In genomic region chr3:49028298-49028672, GRCh38 we compare ENCODE assay signal across 8 cellular contexts. TPM values are rescaled to one million over a fixed set of nuclear protein-coding genes. Genes with fewer than 3 reads are reported as not detected.
DNase-seq lines count a peak whose midpoint lies in the region; ATAC-seq, FAIRE-seq and TF ChIP-seq lines count a peak whose summit lies in the region.

No MANE protein-coding gene starts in this region.

- FAIRE-seq in H1 (lab: Jason Lieb, UNC) = no peak

- no peak overlapping the region for H2AK5ac ChIP-seq in H1 (ENCODE audit: low read depth, low read length)

- H2BK15ac ChIP-seq in H1 (ENCODE audit: low read length) = no peak overlapping the region

- H3K9ac ChIP-seq in H1 (replicated peaks in 1 of 4; ENCODE audit: extremely low read depth in 1 of 4, low read depth in 3 of 4, low read length in 3 of 4) = peak overlapping the region in 3 of 4 experiments; percentile 12 to 83 (median 82); a peak in 3 of 7 replicates

- no peak overlapping the region for H2BK5ac ChIP-seq in H1 (ENCODE audit: low read depth, low read length)

- no peak for TF ChIP-seq RAD21 in H1 (IDR thresholded peaks at IDR 0.05 in 1 of 2, conservative IDR thresholded peaks at IDR 0.05 in 1 of 2; ENCODE audit: low read depth in 2 of 2, low read length in 2 of 2)

- no peaks in the 10 kb centered on the region for H3K9me3 ChIP-seq in CD8-positive, alpha-beta memory T cell (ENCODE audit: low read length)
- H3K9me3 ChIP-seq in OCI-LY7 (ENCODE audit: low read length) (no peaks in the 10 kb centered on the region), H1 (ENCODE audit: insufficient read depth in 2 of 2, low read depth in 1 of 2, low read length in 1 of 2) (no peaks in the 10 kb centered on the region), neutrophil (no peaks in the 10 kb centered on the region)

- H3K27me3 ChIP-seq in CD8-positive, alpha-beta memory T cell (ENCODE audit: insufficient read depth, low read length, poor library complexity, severe bottlenecking) = no peaks in the 10 kb centered on the region
- no peaks in the 10 kb centered on the region; a peak in 1 of 7 replicates for H3K27me3 ChIP-seq in H1 (replicated peaks in 1 of 4; ENCODE audit: control insufficient read depth in 3 of 4, extremely low read depth in 1 of 4, insufficient read depth in 3 of 4, low read length in 3 of 4)
- no peaks in the 10 kb centered on the region for H3K27me3 ChIP-seq in neutrophil

- peaks cover 17% of the 10 kb centered on the region for H3K4me1 ChIP-seq in CD8-positive, alpha-beta memory T cell (ENCODE audit: insufficient read depth, low read length)
- H3K4me1 ChIP-seq in OCI-LY7 (ENCODE audit: insufficient read depth, low read length, poor library complexity, severe bottlenecking) (peaks cover 57% of the 10 kb centered on the region), H1 (replicated peaks in 1 of 4; ENCODE audit: control insufficient read depth in 3 of 4, insufficient read depth in 4 of 4, low read length in 3 of 4) (peaks cover 0 to 9% (median 6%) of the 10 kb centered on the region in 4 experiments; a peak in 5 of 7 replicates), neutrophil (ENCODE audit: control insufficient read depth in 1 of 2, insufficient read depth in 1 of 2, low read depth in 1 of 2, low read length in 1 of 2) (peaks cover 15 to 16% of the 10 kb centered on the region in 2 experiments)

- no peak for ATAC-seq in HG03175 (IDR thresholded peaks at IDR 0.05; ENCODE audit: unreplicated experiment)

- peaks cover 30% of the 10 kb centered on the region for H3K79me2 ChIP-seq in OCI-LY7 (ENCODE audit: insufficient read depth, low read depth, low read length)
- H3K79me2 ChIP-seq in H1 (ENCODE audit: control insufficient read depth in 1 of 2, insufficient read depth in 2 of 2, low read length in 2 of 2) = peaks cover 4 to 15% of the 10 kb centered on the region in 2 experiments; a peak in 3 of 4 replicates

- H3K4me2 ChIP-seq in OCI-LY7 (ENCODE audit: low read length) (peak overlapping the region; percentile 91), H1 (ENCODE audit: insufficient read depth in 1 of 2, low read depth in 2 of 2, low read length in 2 of 2) (peak overlapping the region; percentile 88 to 98)

- no peak overlapping the region for H3K56ac ChIP-seq in H1 (replicated peaks; ENCODE audit: insufficient read length, low read depth, low read length)

- no peak overlapping the region for H3K14ac ChIP-seq in H1 (ENCODE audit: insufficient read length)

- H3K23me2 ChIP-seq in H1 (ENCODE audit: low read depth, low read length) = peaks cover 7% of the 10 kb centered on the region

- H2AFZ ChIP-seq in OCI-LY7 (ENCODE audit: low read length) = no peak overlapping the region
- H2AFZ ChIP-seq in H1 (ENCODE audit: low read length) = no peak overlapping the region

- H3K36me3 Mint-ChIP-seq in CD8-positive, alpha-beta memory T cell = peaks cover 0 to 75% (median 17%) of the 10 kb centered on the region in 3 donors

- H3K9me2 ChIP-seq in OCI-LY7 (ENCODE audit: insufficient read depth, low read length) = no peaks in the 10 kb centered on the region

- H3K36me3 ChIP-seq in CD8-positive, alpha-beta memory T cell (ENCODE audit: insufficient read depth, low read length) = peaks cover 55% of the 10 kb centered on the region
- peaks cover 88% of the 10 kb centered on the region for H3K36me3 ChIP-seq in OCI-LY7 (ENCODE audit: insufficient read depth, low read length)
- peaks cover 52 to 72% (median 66%) of the 10 kb centered on the region in 4 experiments for H3K36me3 ChIP-seq in H1 (ENCODE audit: control insufficient read depth in 2 of 4, insufficient read depth in 4 of 4, low read length in 3 of 4)
- H3K36me3 ChIP-seq in neutrophil = peaks cover 61% of the 10 kb centered on the region

- H2BK12ac ChIP-seq in H1 (ENCODE audit: low read depth, low read length) = no peak overlapping the region

- no peak overlapping the region for H4K5ac ChIP-seq in H1 (ENCODE audit: insufficient read length, low read depth, low read length)

- no peak overlapping the region for H3K4ac ChIP-seq in H1 (replicated peaks; ENCODE audit: insufficient read length, low read depth, low read length)

- H3K79me1 ChIP-seq in H1 (ENCODE audit: low read depth, low read length) = peaks cover 8% of the 10 kb centered on the region

- no peak for TF ChIP-seq EP300 in H1 (IDR thresholded peaks at IDR 0.05; ENCODE audit: borderline replicate concordance in 1 of 2, low read depth in 2 of 2, low read length in 2 of 2)

- CTCF ChIA-PET in CD8-positive, alpha-beta memory T cell (lab: Charles Lee) = interaction anchor here (0.9 to 2.2 kb wide), 6 partner anchors 10 to 92 kb away, joined by 3 to 22 read pairs (median 10); partner anchors contain the start of genes DALRD3, P4HTM, QRICH1 and USP19
- CTCF ChIA-PET in OCI-LY7 (lab: Charles Lee; ENCODE audit: unreplicated experiment) (interaction anchor here (0.6 to 0.9 kb wide), 2 partner anchors 21 to 555 kb away, joined by 3 to 5 read pairs; partner anchors contain the start of gene WDR6), H1 (lab: Charles Lee; ENCODE audit: partially characterized antibody) (interaction anchor here (1.3 kb wide), 1 partner anchor 15 kb away, joined by 5 read pairs; no protein-coding TSS in a partner anchor)

- no peak; a peak in 1 of 3 replicates for TF ChIP-seq POLR2A in H1 (IDR thresholded peaks at IDR 0.05; ENCODE audit: control extremely low read depth in 1 of 2, low read depth in 2 of 2, low read length in 2 of 2)

- no peak overlapping the region for H2BK20ac ChIP-seq in H1 (ENCODE audit: low read length)

- peak overlapping the region; percentile 88 for H3K27ac ChIP-seq in CD8-positive, alpha-beta memory T cell (ENCODE audit: low read depth, low read length)
- H3K27ac ChIP-seq in OCI-LY7 (ENCODE audit: low read depth, low read length, poor library complexity, severe bottlenecking) (peak overlapping the region; percentile 58), H1 (ENCODE audit: low read depth, low read length) (peak overlapping the region; percentile 54), neutrophil (no peak overlapping the region)

- peak overlapping the region; percentile 73 for H3K4me3 ChIP-seq in CD8-positive, alpha-beta memory T cell (ENCODE audit: low read length)
- peak overlapping the region; percentile 80 for H3K4me3 ChIP-seq in OCI-LY7 (ENCODE audit: low read depth, low read length, poor library complexity, severe bottlenecking)
- H3K4me3 ChIP-seq in H1 (ENCODE audit: extremely low read depth in 1 of 4, insufficient read depth in 2 of 4, low read depth in 3 of 4, low read length in 4 of 4) = peak overlapping the region; percentile 50 to 81 (median 76); a peak in 7 of 8 replicates
- peak overlapping the region; percentile 73 to 79 for H3K4me3 ChIP-seq in neutrophil (ENCODE audit: low read depth in 1 of 2, low read length in 1 of 2)

- no peak overlapping the region for H3K18ac ChIP-seq in H1 (ENCODE audit: extremely low read depth, low read length)

- H3K4me1 Mint-ChIP-seq in CD8-positive, alpha-beta memory T cell = peaks cover 27 to 53% (median 34%) of the 10 kb centered on the region in 3 donors

- H4K20me1 ChIP-seq in OCI-LY7 (ENCODE audit: insufficient read depth, low read length) = 0 out of 2 replicates have a peak, but pooled peaks cover under 1% of the 10 kb centered on the region
- peaks cover 10 to 22% of the 10 kb centered on the region in 2 experiments for H4K20me1 ChIP-seq in H1 (replicated peaks in 1 of 2; ENCODE audit: control insufficient read depth in 1 of 2, insufficient read depth in 2 of 2, low read length in 2 of 2)

- intact Hi-C loops in OCI-LY7 (cut with micrococcal nuclease; ENCODE audit: unreplicated experiment) = loop anchor here (5.0 kb wide), 1 partner anchor 129 kb away; no protein-coding TSS in a partner anchor

- no peak for DNase-seq in CD8-positive, alpha-beta memory T cell
- DNase-seq in OCI-LY7 (ENCODE audit: low spot score) = no peak
- no peak for DNase-seq in H1 (ENCODE audit: low read depth in 1 of 2, low spot score in 2 of 2)
- DNase-seq in medulla oblongata (ENCODE audit: extremely low spot score) = no peak
- DNase-seq in NCI-H2081 treated with DMSO at 0.1 percent for 48 hours (lab: John Stamatoyannopoulos, UW) = no peak
- no peak for DNase-seq in occipital lobe (lab: John Stamatoyannopoulos, UW)

- H3K4me3 Mint-ChIP-seq in CD8-positive, alpha-beta memory T cell = peak overlapping the region; percentile 87 to 98 (median 93)

- 98% methylated on average over 4 of the region's 4 CpGs; no CpG with 5 or more reads in 1 of the 2 experiments for WGBS in H1 (ENCODE audit: extremely low coverage in 1 of 2, insufficient coverage in 1 of 2, insufficient read length in 1 of 2, insufficient replicate concordance in 2 of 2, low coverage in 1 of 2, low lambda C conversion rate in 2 of 2, missing lambda C conversion rate in 1 of 2), 2 experiments

- H4K8ac ChIP-seq in H1 (ENCODE audit: extremely low read depth, insufficient read depth, low read length) = no peak overlapping the region

- H3K9me3 Mint-ChIP-seq in CD8-positive, alpha-beta memory T cell = peaks cover 0 to 2% (median 0%) of the 10 kb centered on the region in 5 donors

- H3K23ac ChIP-seq in H1 (ENCODE audit: insufficient read length) = no peak overlapping the region

- peak overlapping the region; percentile 95 to 100 (median 98) for H3K27ac Mint-ChIP-seq in CD8-positive, alpha-beta memory T cell

- no peak overlapping the region for H4K91ac ChIP-seq in H1 (replicated peaks; ENCODE audit: insufficient read length, low read length)

- H2BK120ac ChIP-seq in H1 (replicated peaks; ENCODE audit: low read depth, low read length) = no peak overlapping the region

- H3K27me3 Mint-ChIP-seq in CD8-positive, alpha-beta memory T cell = peaks cover 0 to 2% of the 10 kb centered on the region in 2 donors

- TF ChIP-seq CTCF in OCI-LY7 (conservative IDR thresholded peaks at IDR 0.05; ENCODE audit: low read length) (no peak), H1 (IDR thresholded peaks at IDR 0.05; ENCODE audit: control extremely low read depth in 1 of 3, insufficient read depth in 1 of 3, low read depth in 1 of 3, low read length in 3 of 3) (no peak), neutrophil (IDR thresholded peaks at IDR 0.05) (no peak)

- no TSS peak for BruUV-seq in OCI-LY7 (replicated peaks; lab: Mats Ljungman, UMichigan)

- POLR2A ChIA-PET in CD8-positive, alpha-beta memory T cell (lab: Charles Lee) = interaction anchor here (1.9 kb wide), 3 partner anchors 10 to 39 kb away, joined by 15 to 42 read pairs (median 19); partner anchors contain the start of genes DALRD3, P4HTM and WDR6
- POLR2A ChIA-PET in OCI-LY7 (lab: Charles Lee) (no interaction called here), H1 (lab: Charles Lee; ENCODE audit: partially characterized antibody) (interaction anchor here (0.6 to 33.9 kb wide), 19 partner anchors 12 to 451 kb away, joined by 3 to 1518 read pairs (median 4); partner anchors contain the start of genes ARIH2, CELSR3, DALRD3 and P4HTM)

RNA-seq across cellular contexts. Expression of gene IMPDH2, which starts 0.9 kb away (rescaled TPM):
- 100 to 1,000 TPM; 448 to 457 TPM for total RNA-seq in CD8-positive, alpha-beta memory T cell
- 76.1 TPM for polyA plus RNA-seq in CD8-positive, alpha-beta memory T cell
- 295 and 319 TPM in 2 replicates for total RNA-seq in OCI-LY7 (2014; rRNA removed; shearing (Covaris generic))
- total RNA-seq in OCI-LY7 (2022) (328 and 360 TPM in 2 replicates), occipital lobe (190 TPM)
- total RNA-seq in H1 (2021; fragmentation: NEBNext Ultra II Directional; extraction: Animal tissue kit (Norgen Biotek cat#: 25700)) = 409 and 419 TPM in 2 replicates
- 363 and 374 TPM in 2 replicates for polyA plus RNA-seq in H1 (2011; rRNA removed)
- polyA plus RNA-seq in H1 (2011; cell fraction: cytosol; rRNA removed) = 511 TPM
- polyA plus RNA-seq in H1 (2011; cell fraction: nucleus; rRNA removed) = 1,029 TPM
- 385 to 517 TPM (median 516 TPM) in 4 replicates for polyA plus RNA-seq in H1 (2012, experiment 1 of 2)
- 474 TPM for polyA plus RNA-seq in H1 (2012, experiment 2 of 2)
- polyA plus RNA-seq in H1 (2013, experiment 1 of 2) = 339 TPM
- 323 TPM for polyA plus RNA-seq in H1 (2013, experiment 2 of 2)
- 836 and 1,078 TPM in 2 replicates for polyA minus RNA-seq in H1 (2011; rRNA and poly(A)+ RNA removed)
- polyA minus RNA-seq in H1 (2011; cell fraction: cytosol; rRNA and poly(A)+ RNA removed) = 367 TPM
- polyA minus RNA-seq in H1 (2011; cell fraction: nucleus; rRNA and poly(A)+ RNA removed) = 252 TPM

RNA-seq across cellular contexts. Expression of gene NDUFAF3, which starts 6.4 kb away (rescaled TPM):
- total RNA-seq in CD8-positive, alpha-beta memory T cell = 10 to 100 TPM; 86.3 to 88.8 TPM
- 217 TPM for polyA plus RNA-seq in CD8-positive, alpha-beta memory T cell
- total RNA-seq in OCI-LY7 (2014; rRNA removed; shearing (Covaris generic)) = 255 and 309 TPM in 2 replicates
- total RNA-seq in OCI-LY7 (2022) = 124 and 147 TPM in 2 replicates
- total RNA-seq in H1 (2021; fragmentation: NEBNext Ultra II Directional; extraction: Animal tissue kit (Norgen Biotek cat#: 25700)) = 26.2 and 27.8 TPM in 2 replicates
- 45.5 and 52.1 TPM in 2 replicates for polyA plus RNA-seq in H1 (2011; rRNA removed)
- polyA plus RNA-seq in H1 (2011; cell fraction: cytosol; rRNA removed) = 31.7 TPM
- polyA plus RNA-seq in H1 (2011; cell fraction: nucleus; rRNA removed) = 38.4 TPM
- polyA plus RNA-seq in H1 (2012, experiment 1 of 2) = 10.4 to 48.0 TPM (median 37.5 TPM) in 4 replicates
- polyA plus RNA-seq in H1 (2012, experiment 2 of 2) = 25.5 TPM
- polyA plus RNA-seq in H1 (2013, experiment 1 of 2) = 38.2 TPM
- polyA plus RNA-seq in H1 (2013, experiment 2 of 2) = 40.2 TPM
- polyA minus RNA-seq in H1 (2011; rRNA and poly(A)+ RNA removed) = 15.3 and 24.4 TPM in 2 replicates
- polyA minus RNA-seq in H1 (2011; cell fraction: cytosol; rRNA and poly(A)+ RNA removed) = 24.3 TPM
- polyA minus RNA-seq in H1 (2011; cell fraction: nucleus; rRNA and poly(A)+ RNA removed) = 52.4 TPM
- total RNA-seq in occipital lobe = 33.4 TPM

RNA-seq across cellular contexts. Expression of gene DALRD3, which starts 9.9 kb away (rescaled TPM):
- total RNA-seq in CD8-positive, alpha-beta memory T cell = 10 to 100 TPM; 27.9 to 31.7 TPM
- polyA plus RNA-seq in CD8-positive, alpha-beta memory T cell = 24.4 TPM
- total RNA-seq in OCI-LY7 (2014; rRNA removed; shearing (Covaris generic)) = 26.3 and 36.2 TPM in 2 replicates
- total RNA-seq in OCI-LY7 (2022) (35.0 and 35.7 TPM in 2 replicates), occipital lobe (47.4 TPM)
- 30.4 and 31.6 TPM in 2 replicates for total RNA-seq in H1 (2021; fragmentation: NEBNext Ultra II Directional; extraction: Animal tissue kit (Norgen Biotek cat#: 25700))
- polyA plus RNA-seq in H1 (2011; rRNA removed) = 86.5 and 95.3 TPM in 2 replicates
- polyA plus RNA-seq in H1 (2011; cell fraction: cytosol; rRNA removed) = 73.1 TPM
- 140 TPM for polyA plus RNA-seq in H1 (2011; cell fraction: nucleus; rRNA removed)
- polyA plus RNA-seq in H1 (2012, experiment 1 of 2) = 34.7 to 40.6 TPM (median 39.8 TPM) in 4 replicates
- polyA plus RNA-seq in H1 (2012, experiment 2 of 2) = 74.3 TPM
- polyA plus RNA-seq in H1 (2013, experiment 1 of 2) = 33.5 TPM
- 33.7 TPM for polyA plus RNA-seq in H1 (2013, experiment 2 of 2)
- polyA minus RNA-seq in H1 (2011; rRNA and poly(A)+ RNA removed) = 87.2 and 103 TPM in 2 replicates
- polyA minus RNA-seq in H1 (2011; cell fraction: cytosol; rRNA and poly(A)+ RNA removed) = 32.7 TPM
- 48.1 TPM for polyA minus RNA-seq in H1 (2011; cell fraction: nucleus; rRNA and poly(A)+ RNA removed)

RNA-seq across cellular contexts. Expression of gene WDR6, which starts 21.1 kb away (rescaled TPM):
- 100 to 1,000 TPM; 158 to 167 TPM for total RNA-seq in CD8-positive, alpha-beta memory T cell
- polyA plus RNA-seq in CD8-positive, alpha-beta memory T cell = 82.9 TPM
- total RNA-seq in OCI-LY7 (2014; rRNA removed; shearing (Covaris generic)) = 92.0 and 101 TPM in 2 replicates
- total RNA-seq in OCI-LY7 (2022) (128 and 131 TPM in 2 replicates), occipital lobe (85.6 TPM)
- total RNA-seq in H1 (2021; fragmentation: NEBNext Ultra II Directional; extraction: Animal tissue kit (Norgen Biotek cat#: 25700)) = 180 and 187 TPM in 2 replicates
- 257 and 340 TPM in 2 replicates for polyA plus RNA-seq in H1 (2011; rRNA removed)
- 262 TPM for polyA plus RNA-seq in H1 (2011; cell fraction: cytosol; rRNA removed)
- 878 TPM for polyA plus RNA-seq in H1 (2011; cell fraction: nucleus; rRNA removed)
- 176 to 244 TPM (median 215 TPM) in 4 replicates for polyA plus RNA-seq in H1 (2012, experiment 1 of 2)
- polyA plus RNA-seq in H1 (2012, experiment 2 of 2) = 172 TPM
- polyA plus RNA-seq in H1 (2013, experiment 1 of 2) = 84.5 TPM
- 77.8 TPM for polyA plus RNA-seq in H1 (2013, experiment 2 of 2)
- 252 and 296 TPM in 2 replicates for polyA minus RNA-seq in H1 (2011; rRNA and poly(A)+ RNA removed)
- polyA minus RNA-seq in H1 (2011; cell fraction: cytosol; rRNA and poly(A)+ RNA removed) = 109 TPM
- 118 TPM for polyA minus RNA-seq in H1 (2011; cell fraction: nucleus; rRNA and poly(A)+ RNA removed)

RNA-seq across cellular contexts. Expression of gene P4HTM, which starts 38.2 kb away (rescaled TPM):
- 10 to 100 TPM; 28.6 to 33.0 TPM for total RNA-seq in CD8-positive, alpha-beta memory T cell
- polyA plus RNA-seq in CD8-positive, alpha-beta memory T cell = 35.0 TPM
- total RNA-seq in OCI-LY7 (2014; rRNA removed; shearing (Covaris generic)) = 45.3 and 48.4 TPM in 2 replicates
- total RNA-seq in OCI-LY7 (2022) (36.9 and 47.4 TPM in 2 replicates), occipital lobe (53.0 TPM)
- total RNA-seq in H1 (2021; fragmentation: NEBNext Ultra II Directional; extraction: Animal tissue kit (Norgen Biotek cat#: 25700)) = 18.6 and 19.1 TPM in 2 replicates
- 25.4 and 31.1 TPM in 2 replicates for polyA plus RNA-seq in H1 (2011; rRNA removed)
- polyA plus RNA-seq in H1 (2011; cell fraction: cytosol; rRNA removed) = 29.9 TPM
- 89.3 TPM for polyA plus RNA-seq in H1 (2011; cell fraction: nucleus; rRNA removed)
- polyA plus RNA-seq in H1 (2012, experiment 1 of 2) = 12.6 to 22.7 TPM (median 21.6 TPM) in 4 replicates
- 14.0 TPM for polyA plus RNA-seq in H1 (2012, experiment 2 of 2)
- polyA plus RNA-seq in H1 (2013, experiment 1 of 2) = 18.0 TPM
- 14.1 TPM for polyA plus RNA-seq in H1 (2013, experiment 2 of 2)
- polyA minus RNA-seq in H1 (2011; rRNA and poly(A)+ RNA removed) = 34.6 and 38.0 TPM in 2 replicates
- polyA minus RNA-seq in H1 (2011; cell fraction: cytosol; rRNA and poly(A)+ RNA removed) = 24.7 TPM
- polyA minus RNA-seq in H1 (2011; cell fraction: nucleus; rRNA and poly(A)+ RNA removed) = 72.0 TPM
